26 cellular contexts compared by ENCODE assay signal in the genomic region with DNA sequence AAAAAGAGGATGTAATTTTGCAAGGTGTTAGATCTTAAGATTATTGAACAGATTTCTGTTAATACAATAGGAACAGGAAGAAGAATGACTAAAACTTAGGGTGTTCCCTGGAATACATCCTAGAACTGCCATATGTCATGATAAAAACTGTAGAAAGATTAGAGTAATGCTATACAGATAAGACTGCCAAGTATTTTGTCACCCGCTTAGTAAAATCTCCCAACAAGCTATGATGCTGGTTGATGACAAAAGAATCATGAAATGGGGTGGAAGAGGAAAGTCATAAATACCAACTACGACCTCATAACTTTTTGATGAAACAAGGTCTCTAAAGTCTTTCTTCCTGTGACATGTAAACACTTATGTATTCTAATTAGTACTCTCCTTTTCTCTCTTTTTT.
A peak's percentile ranks its signal among the peaks of the same experiment; 100 is the strongest.
DNase-seq lines count a peak whose midpoint lies in the region; ATAC-seq and TF ChIP-seq lines count a peak whose summit lies in the region.
"Had no signal": no experiment of that assay in that cellular context is flagged by ENCODE, and none has a peak within 500 bp of the region (broad histone marks: within the 10 kb centered on the region; RNA-seq: fewer than 3 reads in every experiment).

No MANE protein-coding gene starts in this region.

- no peak overlapping the region for H3K4me3 ChIP-seq in SK-N-SH (ENCODE audit: low read depth in 2 of 2, low read length in 1 of 2)
- no peak overlapping the region for H3K4me3 ChIP-seq in ascending aorta
- H3K4me3 ChIP-seq in foreskin fibroblast (ENCODE audit: low read depth in 1 of 2, low read length in 2 of 2): no peak overlapping the region
- H3K4me3 ChIP-seq: esophagus muscularis mucosa, GM12878, left lung had no signal

- H4K20me1 ChIP-seq in SK-N-SH (ENCODE audit: insufficient read depth): no peaks in the 10 kb centered on the region

- no peaks in the 10 kb centered on the region for H3K36me3 ChIP-seq in SK-N-SH (replicated peaks in 1 of 2; ENCODE audit: control insufficient read depth in 1 of 2, insufficient read depth in 2 of 2, low read length in 1 of 2)
- no peaks in the 10 kb centered on the region for H3K36me3 ChIP-seq in ascending aorta
- H3K36me3 ChIP-seq: esophagus muscularis mucosa, left lung had no signal

- peaks cover 44% of the 10 kb centered on the region for H3F3A ChIP-seq in SK-N-SH (replicated peaks; ENCODE audit: insufficient read depth)

- CTCF ChIA-PET in SK-N-SH (lab: Yijun Ruan, JAX): interaction anchor here (0.7 kb wide), 1 partner anchor 1311 kb away, joined by 4 read pairs; no protein-coding TSS in a partner anchor

- TF ChIP-seq CTCF in SK-N-SH (IDR thresholded peaks at IDR 0.05) (no peak), ascending aorta (IDR thresholded peaks at IDR 0.05) (no peak), foreskin fibroblast (IDR thresholded peaks at IDR 0.05; ENCODE audit: low read depth, low read length) (no peak)

- POLR2A ChIA-PET in SK-N-SH (lab: Yijun Ruan, JAX): no interaction called here

- DNase-seq in SK-N-SH (no peak), ascending aorta (ENCODE audit: low spot score in 2 of 2) (no peak), foreskin fibroblast (peak; percentile 50 to 72), NCI-H187 treated with DMSO at 0.1 percent for 48 hours (lab: John Stamatoyannopoulos, UW) (no peak), NCI-H526 treated with DMSO at 0.1 percent for 48 hours (lab: John Stamatoyannopoulos, UW) (no peak)
- DNase-seq in activated naive CD4-positive, alpha-beta T cell treated with Interleukin-2 at 50 U/mL for 16 hours: no peak
- DNase-seq: 8988T; activated CD4-positive, alpha-beta T cell treated with anti-CD3 and anti-CD28 coated beads, Interleukin-2, amount 50 U/mL, for 4 hours; activated gamma-delta T cell treated with Interleukin-2 at 50 U/mL for 16 hours; activated T-cell treated with anti-CD3 and anti-CD28 coated beads, Interleukin-2, amount 50 U/mL, for 48 hours; Calu3; CD4-positive, CD25-positive, alpha-beta regulatory T cell; cerebellar nuclear complex; dermis blood vessel endothelial cell; EL; immature natural killer cell; left lung; MV-4-11; NCI-H146; NCI-H510A; small intestine; stimulated activated naive CD4-positive, alpha-beta T cell treated with Interleukin-2 at 50 U/mL for 16 hours had no signal

- WGBS in SK-N-SH (ENCODE audit: low lambda C conversion rate): 90% methylated on average over 2 of the region's 2 CpGs

- ATAC-seq in SK-N-SH treated with all-trans-retinoic acid at 6 μM for 48 hours (no peak), GM18873 (IDR thresholded peaks at IDR 0.05; ENCODE audit: low FRiP score, unreplicated experiment) (no peak)
- ATAC-seq: GM12878 had no signal

- no peak overlapping the region for H2AFZ ChIP-seq in SK-N-SH (ENCODE audit: low read depth)

- H3K27ac ChIP-seq in SK-N-SH (ENCODE audit: low read depth in 2 of 2, low read length in 1 of 2): peak overlapping the region in 1 of 2 experiments; percentile 73; a peak in 2 of 4 replicates
- peak overlapping the region; percentile 67 to 68 for H3K27ac ChIP-seq in ascending aorta
- H3K27ac ChIP-seq: esophagus muscularis mucosa had no signal

- peaks cover 0 to 30% of the 10 kb centered on the region in 2 experiments; a peak in 2 of 4 replicates for H3K4me1 ChIP-seq in SK-N-SH (ENCODE audit: control insufficient read depth in 1 of 2, insufficient read depth in 2 of 2, low read depth in 1 of 2, low read length in 1 of 2)
- peaks cover 6 to 7% of the 10 kb centered on the region in 2 donors for H3K4me1 ChIP-seq in ascending aorta
- H3K4me1 ChIP-seq: left lung had no signal

- no peak overlapping the region for H3K9ac ChIP-seq in SK-N-SH

- no peaks in the 10 kb centered on the region for H3K9me3 ChIP-seq in SK-N-SH
- no peaks in the 10 kb centered on the region for H3K9me3 ChIP-seq in ascending aorta
- H3K9me3 ChIP-seq: left lung had no signal

- H3K27me3 ChIP-seq in SK-N-SH (ENCODE audit: insufficient read depth): no peaks in the 10 kb centered on the region
- H3K27me3 ChIP-seq in ascending aorta: no peaks in the 10 kb centered on the region
- H3K27me3 ChIP-seq: esophagus muscularis mucosa, left lung had no signal

- TF ChIP-seq RAD21 in SK-N-SH (IDR thresholded peaks at IDR 0.05; ENCODE audit: low read length): no peak

- H3K79me2 ChIP-seq in SK-N-SH (ENCODE audit: insufficient read depth): no peaks in the 10 kb centered on the region

- H3K9me2 ChIP-seq in SK-N-SH: no peaks in the 10 kb centered on the region

- H3K4me2 ChIP-seq in SK-N-SH: no peak overlapping the region

- intact Hi-C loops in ascending aorta (cut with DNase I): loop anchor here (10.0 kb wide), 1 partner anchor 164 kb away; a partner anchor contains a TSS

- TF ChIP-seq EP300 in SK-N-SH (IDR thresholded peaks at IDR 0.05; ENCODE audit: borderline replicate concordance in 1 of 2, low read depth in 1 of 2, low read length in 1 of 2): no peak

TF ChIP-seq in SK-N-SH treated with all-trans-retinoic acid at 6 μM for 48 hours, 23 proteins besides CTCF, POLR2A, EP300 and RAD21 (continues in another document):
- no peak for TF ChIP-seq ZFP30 (CRISPR knock-in tag; IDR thresholded peaks at IDR 0.05)
- TF ChIP-seq, protein P1, sequence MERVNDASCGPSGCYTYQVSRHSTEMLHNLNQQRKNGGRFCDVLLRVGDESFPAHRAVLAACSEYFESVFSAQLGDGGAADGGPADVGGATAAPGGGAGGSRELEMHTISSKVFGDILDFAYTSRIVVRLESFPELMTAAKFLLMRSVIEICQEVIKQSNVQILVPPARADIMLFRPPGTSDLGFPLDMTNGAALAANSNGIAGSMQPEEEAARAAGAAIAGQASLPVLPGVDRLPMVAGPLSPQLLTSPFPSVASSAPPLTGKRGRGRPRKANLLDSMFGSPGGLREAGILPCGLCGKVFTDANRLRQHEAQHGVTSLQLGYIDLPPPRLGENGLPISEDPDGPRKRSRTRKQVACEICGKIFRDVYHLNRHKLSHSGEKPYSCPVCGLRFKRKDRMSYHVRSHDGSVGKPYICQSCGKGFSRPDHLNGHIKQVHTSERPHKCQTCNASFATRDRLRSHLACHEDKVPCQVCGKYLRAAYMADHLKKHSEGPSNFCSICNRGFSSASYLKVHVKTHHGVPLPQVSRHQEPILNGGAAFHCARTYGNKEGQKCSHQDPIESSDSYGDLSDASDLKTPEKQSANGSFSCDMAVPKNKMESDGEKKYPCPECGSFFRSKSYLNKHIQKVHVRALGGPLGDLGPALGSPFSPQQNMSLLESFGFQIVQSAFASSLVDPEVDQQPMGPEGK (CRISPR knock-in tag; IDR thresholded peaks at IDR 0.05; ENCODE audit: borderline replicate concordance): no peak
- no peak for TF ChIP-seq OSR1 (CRISPR knock-in tag; IDR thresholded peaks at IDR 0.05)
- TF ChIP-seq RARB (CRISPR knock-in tag; IDR thresholded peaks at IDR 0.05): no peak
- TF ChIP-seq, protein P2, sequence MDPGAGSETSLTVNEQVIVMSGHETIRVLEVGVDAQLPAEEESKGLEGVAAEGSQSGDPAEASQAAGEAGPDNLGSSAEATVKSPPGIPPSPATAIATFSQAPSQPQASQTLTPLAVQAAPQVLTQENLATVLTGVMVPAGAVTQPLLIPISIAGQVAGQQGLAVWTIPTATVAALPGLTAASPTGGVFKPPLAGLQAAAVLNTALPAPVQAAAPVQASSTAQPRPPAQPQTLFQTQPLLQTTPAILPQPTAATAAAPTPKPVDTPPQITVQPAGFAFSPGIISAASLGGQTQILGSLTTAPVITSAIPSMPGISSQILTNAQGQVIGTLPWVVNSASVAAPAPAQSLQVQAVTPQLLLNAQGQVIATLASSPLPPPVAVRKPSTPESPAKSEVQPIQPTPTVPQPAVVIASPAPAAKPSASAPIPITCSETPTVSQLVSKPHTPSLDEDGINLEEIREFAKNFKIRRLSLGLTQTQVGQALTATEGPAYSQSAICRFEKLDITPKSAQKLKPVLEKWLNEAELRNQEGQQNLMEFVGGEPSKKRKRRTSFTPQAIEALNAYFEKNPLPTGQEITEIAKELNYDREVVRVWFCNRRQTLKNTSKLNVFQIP (CRISPR knock-in tag; IDR thresholded peaks at IDR 0.05; ENCODE audit: borderline replicate concordance, low read depth): no peak
- 0 out of 2 replicates have a peak, but pooled peaks have one; percentile 13 for TF ChIP-seq ISL1 (CRISPR knock-in tag; IDR thresholded peaks at IDR 0.05)

TF ChIP-seq in SK-N-SH, 30 proteins besides CTCF, POLR2A, EP300 and RAD21 (continues in another document):
- TF ChIP-seq POLR2AphosphoS5 (IDR thresholded peaks at IDR 0.05; ENCODE audit: low read depth, low read length): no peak
- TF ChIP-seq TEAD4 (IDR thresholded peaks at IDR 0.05; ENCODE audit: borderline replicate concordance, insufficient read depth): no peak
- no peak for TF ChIP-seq GATA2 (CRISPR knock-in tag; IDR thresholded peaks at IDR 0.05)
- TF ChIP-seq JUND (IDR thresholded peaks at IDR 0.05): no peak
- TF ChIP-seq SIN3A (IDR thresholded peaks at IDR 0.05; ENCODE audit: borderline replicate concordance, low read depth, low read length): no peak
- TF ChIP-seq, protein P3, sequence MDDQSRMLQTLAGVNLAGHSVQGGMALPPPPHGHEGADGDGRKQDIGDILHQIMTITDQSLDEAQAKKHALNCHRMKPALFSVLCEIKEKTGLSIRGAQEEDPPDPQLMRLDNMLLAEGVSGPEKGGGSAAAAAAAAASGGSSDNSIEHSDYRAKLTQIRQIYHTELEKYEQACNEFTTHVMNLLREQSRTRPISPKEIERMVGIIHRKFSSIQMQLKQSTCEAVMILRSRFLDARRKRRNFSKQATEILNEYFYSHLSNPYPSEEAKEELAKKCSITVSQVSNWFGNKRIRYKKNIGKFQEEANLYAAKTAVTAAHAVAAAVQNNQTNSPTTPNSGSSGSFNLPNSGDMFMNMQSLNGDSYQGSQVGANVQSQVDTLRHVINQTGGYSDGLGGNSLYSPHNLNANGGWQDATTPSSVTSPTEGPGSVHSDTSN (IDR thresholded peaks at IDR 0.05): no peak
- TF ChIP-seq FOXJ3 (CRISPR knock-in tag; IDR thresholded peaks at IDR 0.05): no peak
- no peak for TF ChIP-seq CHD2 (IDR thresholded peaks at IDR 0.05; ENCODE audit: low read length, partially characterized antibody)
- TF ChIP-seq RFX5 (IDR thresholded peaks at IDR 0.05; ENCODE audit: low read length): no peak
- TF ChIP-seq YY1 (IDR thresholded peaks at IDR 0.05; ENCODE audit: low read depth): no peak

Comparison
In these comparisons a context has a peak if more than half of its experiments do, and no peak if none do; other contexts are left out.
1. DNase-seq: peak in foreskin fibroblast (2 of 2); none in SK-N-SH (single experiment), ascending aorta (0 of 2), NCI-H187 treated with DMSO at 0.1 percent for 48 hours (single experiment), NCI-H526 treated with DMSO at 0.1 percent for 48 hours (single experiment) and activated naive CD4-positive, alpha-beta T cell treated with Interleukin-2 at 50 U/mL for 16 hours (single experiment).